2 cellular contexts compared by ENCODE assay signal in genomic region chr3:184558726-184559125, GRCh38.
TF ChIP-seq lines count a peak whose summit lies in the region.

No MANE protein-coding gene starts in this region.

TF ChIP-seq in A549, 52 proteins besides CTCF, POLR2A, EP300 and RAD21:
- TF ChIP-seq PBX3 (IDR thresholded peaks at IDR 0.05), result no peak
- TF ChIP-seq JUN (IDR thresholded peaks at IDR 0.05), result no peak
- TF ChIP-seq KDM5A (IDR thresholded peaks at IDR 0.05), result no peak
- TF ChIP-seq HOXB13 (CRISPR knock-in tag; IDR thresholded peaks at IDR 0.05; ENCODE audit: low read depth), result no peak
- TF ChIP-seq CHD4 (IDR thresholded peaks at IDR 0.05; ENCODE audit: borderline replicate concordance), result no peak
- no peak for TF ChIP-seq EHMT2 (IDR thresholded peaks at IDR 0.05; ENCODE audit: low read depth)
- no peak for TF ChIP-seq ESRRA (IDR thresholded peaks at IDR 0.05; ENCODE audit: borderline replicate concordance, low read length)
- TF ChIP-seq KDM1A (IDR thresholded peaks at IDR 0.05; ENCODE audit: low read depth), result no peak
- no peak for TF ChIP-seq EHF (CRISPR knock-in tag; IDR thresholded peaks at IDR 0.05)
- no peak for TF ChIP-seq FOSL2 (IDR thresholded peaks at IDR 0.05)
- no peak for TF ChIP-seq FOSL2 (CRISPR knock-in tag; IDR thresholded peaks at IDR 0.05)
- no peak for TF ChIP-seq MAZ (IDR thresholded peaks at IDR 0.05; ENCODE audit: borderline replicate concordance, low read depth, low read length)
- no peak for TF ChIP-seq JUNB (IDR thresholded peaks at IDR 0.05)
- TF ChIP-seq ZNF302 (CRISPR knock-in tag; IDR thresholded peaks at IDR 0.05), result no peak

TF ChIP-seq in GM23338, 12 proteins besides CTCF, POLR2A, EP300 and RAD21:
- TF ChIP-seq ZNF462 (CRISPR knock-in tag; IDR thresholded peaks at IDR 0.05) (no peak), STAT1 (IDR thresholded peaks at IDR 0.05; ENCODE audit: unreplicated experiment) (no peak), REST (IDR thresholded peaks at IDR 0.05; ENCODE audit: unreplicated experiment) (no peak)
